12 cellular contexts compared by ENCODE assay signal in the genomic region with DNA sequence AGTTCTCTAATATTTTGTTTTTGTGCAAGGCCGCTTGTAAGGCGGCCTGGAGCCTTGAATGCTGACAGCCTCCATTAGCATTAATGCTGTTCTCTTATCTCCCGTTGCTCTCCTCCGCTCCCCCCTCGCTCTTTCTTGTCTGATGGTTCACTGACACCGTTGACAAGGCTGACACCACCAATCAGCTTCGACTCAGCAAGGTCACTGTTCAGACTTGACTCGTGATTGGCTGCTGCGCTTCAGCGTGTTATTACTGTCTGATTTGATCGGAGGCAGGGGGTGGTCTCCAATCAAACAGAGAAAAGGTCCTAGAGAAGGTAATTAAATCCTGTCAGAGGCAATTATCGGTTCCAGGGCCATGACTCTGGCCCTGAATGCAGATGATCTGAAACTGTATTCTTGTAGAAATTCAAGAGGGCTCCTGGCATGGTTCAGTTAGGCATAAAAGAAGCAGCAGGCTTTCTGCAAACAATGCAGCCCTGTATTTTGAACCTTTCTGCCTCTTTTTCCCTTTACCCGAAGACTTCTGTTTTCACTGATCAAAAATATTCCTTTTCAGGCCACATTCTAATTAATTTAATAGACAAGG. TPM values are rescaled to one million over a fixed set of nuclear protein-coding genes. Genes with fewer than 3 reads are reported as not detected.
A peak's percentile ranks its signal among the peaks of the same experiment; 100 is the strongest.
DNase-seq lines count a peak whose midpoint lies in the region; ATAC-seq, FAIRE-seq and TF ChIP-seq lines count a peak whose summit lies in the region.
"Had no signal": no experiment of that assay in that cellular context is flagged by ENCODE, and none has a peak within 500 bp of the region (broad histone marks: within the 10 kb centered on the region; RNA-seq: fewer than 3 reads in every experiment).

No MANE protein-coding gene starts in this region.

- intact Hi-C loops in Right ventricle myocardium inferior (cut with DNase I) (no loop called here), dorsolateral prefrontal cortex (cut with DNase I) (no loop called here), stomach (cut with DNase I; ENCODE audit: low total_unique reads) (no loop called here)

- no peak for TF ChIP-seq EP300 in stomach (IDR thresholded peaks at IDR 0.05)

- TF ChIP-seq CTCF in right atrium auricular region (IDR thresholded peaks at IDR 0.05): no peak
- TF ChIP-seq CTCF in dorsolateral prefrontal cortex (IDR thresholded peaks at IDR 0.05 in 54 of 56, conservative IDR thresholded peaks at IDR 0.05 in 2 of 56; ENCODE audit: low read depth in 1 of 56, partially characterized antibody in 56 of 56): no peak
- TF ChIP-seq CTCF in stomach (IDR thresholded peaks at IDR 0.05): no peak

- H3K27ac ChIP-seq in right atrium auricular region (no peak overlapping the region), dorsolateral prefrontal cortex (peak overlapping the region in 1 of 59 donors; percentile 42), stomach (no peak overlapping the region)

- H3K36me3 ChIP-seq in right atrium auricular region (no peaks in the 10 kb centered on the region), stomach (no peaks in the 10 kb centered on the region)

- H3K4me3 ChIP-seq in right atrium auricular region (peak overlapping the region in 1 of 2 donors; percentile 2), dorsolateral prefrontal cortex (peak overlapping the region in 58 of 59 donors; percentile 11 to 67 (median 47)), stomach (no peak overlapping the region)

- H3K4me1 ChIP-seq in right atrium auricular region (no peaks in the 10 kb centered on the region), stomach (no peaks in the 10 kb centered on the region)

- 22 to 37% (median 27%) methylated on average over 13 of the region's 13 CpGs for WGBS in stomach, 5 donors

- DNase-seq in Right ventricle myocardium inferior (ENCODE audit: missing footprints): peak; percentile 45
- no peak for DNase-seq in right atrium auricular region (ENCODE audit: low spot score)
- DNase-seq in dorsolateral prefrontal cortex: peak; percentile 53 to 95 (median 79)
- DNase-seq in medulla oblongata (ENCODE audit: extremely low spot score): peak; percentile 95
- peak; percentile 4 for DNase-seq in urothelium cell line (ENCODE audit: low spot score)
- DNase-seq in stomach: no peak
- no peak for DNase-seq in NCI-H345 (lab: John Stamatoyannopoulos, UW)
- DNase-seq in LoVo (ENCODE audit: low spot score): no peak
- DNase-seq: activated CD8-positive, alpha-beta T cell treated with anti-CD3 and anti-CD28 coated beads for 36 hours had no signal

- TF ChIP-seq POLR2A in stomach (IDR thresholded peaks at IDR 0.05): no peak

- no peak for FAIRE-seq in urothelium cell line (lab: Jason Lieb, UNC)
- FAIRE-seq: bronchial epithelial cell had no signal

- H3K27me3 ChIP-seq in right atrium auricular region (no peaks in the 10 kb centered on the region), dorsolateral prefrontal cortex (peaks cover 0 to 5% (median 0%) of the 10 kb centered on the region in 45 donors), stomach (peaks cover 0 to 4% (median 0%) of the 10 kb centered on the region in 3 donors)

- ATAC-seq in Right ventricle myocardium inferior: peak; percentile 44
- ATAC-seq: activated CD8-positive, alpha-beta T cell treated with anti-CD3 and anti-CD28 coated beads for 36 hours had no signal

- H3K9me3 ChIP-seq in right atrium auricular region (no peaks in the 10 kb centered on the region), stomach (no peaks in the 10 kb centered on the region)

RNA-seq across cellular contexts. Expression of a gene that starts 49.3 kb away (rescaled TPM):
- 9.7 TPM for total RNA-seq in Right ventricle myocardium inferior
- 1 to 10 TPM; 1.1 to 1.6 TPM for total RNA-seq in right atrium auricular region
- total RNA-seq in dorsolateral prefrontal cortex: 10 to 100 TPM; 12.5 to 52.0 (median 29.4) TPM
- 10 to 100 TPM in 1 of 5 donors, 1 to 10 TPM in 3, under 1 TPM in 1; 0.43 to 10.3 (median 4.1) TPM for total RNA-seq in stomach
- 1 to 10 TPM in 1 of 3 donors, under 1 TPM in 2; 0.12 to 1.8 (median 0.61) TPM for polyA plus RNA-seq in stomach
- total RNA-seq: bronchial epithelial cell, MCF 10A, RPMI7951 had no signal

Comparison
In these comparisons a context has a peak if more than half of its experiments do, and no peak if none do; other contexts are left out.
1. DNase-seq: peak in Right ventricle myocardium inferior (single experiment), dorsolateral prefrontal cortex (10 of 10), medulla oblongata (single experiment) and urothelium cell line (single experiment); none in right atrium auricular region (single experiment), stomach (single experiment), NCI-H345 (single experiment) and LoVo (single experiment).
2. H3K4me3 ChIP-seq: peak in dorsolateral prefrontal cortex (58 of 59); none in stomach (0 of 4).